22 cellular contexts compared by ENCODE assay signal in genomic region chr10:10915215-10915614, GRCh38.
"Had no signal": no experiment of that assay in that cellular context is flagged by ENCODE, and none has a peak within 500 bp of the region (broad histone marks: within the 10 kb centered on the region; RNA-seq: fewer than 3 reads in every experiment).

No MANE protein-coding gene starts in this region.

- ATAC-seq: body of pancreas; left lung; right lobe of liver; stimulated activated naive CD8-positive, alpha-beta T cell treated with anti-CD3 and anti-CD28 coated beads, Interleukin-15, amount 100 ng/mL, for 72 hours had no signal

- H3K36me3 Mint-ChIP-seq: activated naive CD4-positive, alpha-beta T cell treated with anti-CD3 and anti-CD28 coated beads, Interleukin-2, amount 10 ng/mL, durations not matched to agents 7 days and 5 days; immature natural killer cell had no signal

- H3K9me3 ChIP-seq: body of pancreas, left lung, right lobe of liver, tibial artery had no signal

- H2AFZ ChIP-seq: hepatocyte, parathyroid adenoma had no signal

- H3K36me3 ChIP-seq: left lung, right lobe of liver, tibial artery had no signal

- H3K4me1 Mint-ChIP-seq: activated naive CD4-positive, alpha-beta T cell treated with anti-CD3 and anti-CD28 coated beads, Interleukin-2, amount 10 ng/mL, durations not matched to agents 7 days and 5 days; immature natural killer cell; stimulated activated naive CD8-positive, alpha-beta T cell treated with anti-CD3 and anti-CD28 coated beads, Interleukin-15, amount 100 ng/mL, for 72 hours had no signal

- H3K9ac ChIP-seq: parathyroid adenoma had no signal

- DNase-seq: activated CD4-positive, alpha-beta T cell treated with anti-CD3 and anti-CD28 coated beads, Interleukin-2, amount 50 U/mL, for 1 hour; activated CD8-positive, alpha-beta memory T cell treated with anti-CD3 and anti-CD28 coated beads, Interleukin-2, amount 50 U/mL, for 48 hours; activated effector memory CD4-positive, alpha-beta T cell treated with anti-CD3 and anti-CD28 coated beads, Interleukin-2, amount 50 U/mL, for 16 hours; activated naive CD4-positive, alpha-beta T cell treated with anti-CD3 and anti-CD28 coated beads, Interleukin-2, amount 10 ng/mL, durations not matched to agents 7 days and 5 days; activated T-cell treated with anti-CD3 and anti-CD28 coated beads, Interleukin-2, amount 50 U/mL, for 4 hours; body of pancreas; central memory CD4-positive, alpha-beta T cell; dermis blood vessel endothelial cell; effector CD8-positive, alpha-beta T cell; foreskin melanocyte; immature natural killer cell; left lung; mammary epithelial cell; nucleus accumbens; right lobe of liver; stimulated activated CD4-positive, alpha-beta T cell treated with anti-CD3 and anti-CD28 coated beads, Interleukin-1b, Interleukin-23, amount 100 ng/mL, for 48 hours; stimulated activated naive CD8-positive, alpha-beta T cell treated with anti-CD3 and anti-CD28 coated beads, Interleukin-15, amount 100 ng/mL, for 72 hours; tibial artery had no signal

- H3K27ac ChIP-seq: body of pancreas, hepatocyte, left lung, parathyroid adenoma, right lobe of liver, skin epidermis, tibial artery had no signal

- H3K27me3 ChIP-seq: body of pancreas, hepatocyte, left lung, right lobe of liver, tibial artery had no signal

- H3K27ac Mint-ChIP-seq: activated naive CD4-positive, alpha-beta T cell treated with anti-CD3 and anti-CD28 coated beads, Interleukin-2, amount 10 ng/mL, durations not matched to agents 7 days and 5 days; immature natural killer cell; stimulated activated naive CD8-positive, alpha-beta T cell treated with anti-CD3 and anti-CD28 coated beads, Interleukin-15, amount 100 ng/mL, for 72 hours; T-helper 1 cell treated with Interleukin-12 subunit alpha and Interleukin-12 subunit beta and Interleukin-4 antibody, amounts not matched to agents 30 μg/mL and 1 μg/mL, for 36 hours had no signal

- H3K4me3 ChIP-seq: body of pancreas, hepatocyte, left lung, right lobe of liver, skin epidermis, tibial artery had no signal

- H3K9me3 Mint-ChIP-seq: activated naive CD4-positive, alpha-beta T cell treated with anti-CD3 and anti-CD28 coated beads, Interleukin-2, amount 10 ng/mL, durations not matched to agents 7 days and 5 days; activated T-cell treated with anti-CD3 and anti-CD28 coated beads, Interleukin-2, amount 50 U/mL, for 4 hours; immature natural killer cell; stimulated activated naive CD8-positive, alpha-beta T cell treated with anti-CD3 and anti-CD28 coated beads, Interleukin-15, amount 100 ng/mL, for 72 hours; T-helper 1 cell treated with Interleukin-12 subunit alpha and Interleukin-12 subunit beta and Interleukin-4 antibody, amounts not matched to agents 30 μg/mL and 1 μg/mL, for 36 hours had no signal

- H3K79me2 ChIP-seq: hepatocyte, parathyroid adenoma had no signal

- H3K4me2 ChIP-seq: hepatocyte had no signal

- H3K4me3 Mint-ChIP-seq: activated naive CD4-positive, alpha-beta T cell treated with anti-CD3 and anti-CD28 coated beads, Interleukin-2, amount 10 ng/mL, durations not matched to agents 7 days and 5 days; activated T-cell treated with anti-CD3 and anti-CD28 coated beads, Interleukin-2, amount 50 U/mL, for 4 hours; immature natural killer cell; stimulated activated naive CD8-positive, alpha-beta T cell treated with anti-CD3 and anti-CD28 coated beads, Interleukin-15, amount 100 ng/mL, for 72 hours; T-helper 1 cell treated with Interleukin-12 subunit alpha and Interleukin-12 subunit beta and Interleukin-4 antibody, amounts not matched to agents 30 μg/mL and 1 μg/mL, for 36 hours had no signal

- H3K4me1 ChIP-seq: body of pancreas, right lobe of liver had no signal
